In the genomic region with DNA sequence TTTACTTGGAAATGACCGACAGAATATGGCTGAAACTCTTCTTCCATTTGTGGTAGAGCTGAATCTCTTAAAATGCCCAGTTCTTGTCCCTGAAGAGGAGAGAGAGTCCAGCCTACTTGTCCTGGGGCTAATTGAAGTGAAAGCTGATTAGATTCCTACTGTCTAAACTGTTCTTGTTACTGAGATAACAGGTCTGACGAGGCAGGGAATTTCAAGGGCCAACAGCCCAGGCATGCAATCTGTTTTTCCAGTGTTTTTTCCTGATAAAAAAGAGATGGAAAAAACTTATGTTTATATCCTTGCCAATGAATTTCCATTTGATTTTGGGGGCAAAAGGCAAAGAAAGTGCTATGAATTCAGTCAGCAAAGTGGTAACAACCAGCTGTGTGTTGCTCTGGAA, we compare ENCODE assay signal across 24 cellular contexts.
"Had no signal": no experiment of that assay in that cellular context is flagged by ENCODE, and none has a peak within 500 bp of the region (broad histone marks: within the 10 kb centered on the region; RNA-seq: fewer than 3 reads in every experiment).

No MANE protein-coding gene starts in this region.

- ATAC-seq: activated CD4-positive, alpha-beta T cell treated with anti-CD3 and anti-CD28 coated beads for 36 hours; activated T-helper 17 cell treated with anti-CD3 and anti-CD28 coated beads, Interleukin-2, amount 50 U/mL, for 72 hours; T-cell had no signal

- H3K4me3 ChIP-seq: PC-9 had no signal

- H3K27ac Mint-ChIP-seq: activated CD4-positive, alpha-beta memory T cell treated with anti-CD3 and anti-CD28 coated beads, Interleukin-2, amount 10 ng/mL, durations not matched to agents 7 days and 5 days; activated CD4-positive, alpha-beta T cell treated with anti-CD3 and anti-CD28 coated beads for 36 hours; activated naive CD4-positive, alpha-beta T cell treated with anti-CD3 and anti-CD28 coated beads for 36 hours; activated naive CD8-positive, alpha-beta T cell; activated T-helper 17 cell treated with anti-CD3 and anti-CD28 coated beads, Interleukin-2, amount 50 U/mL, for 72 hours; T-cell had no signal

- H3K36me3 ChIP-seq: brain microvascular endothelial cell had no signal

- H3K27me3 Mint-ChIP-seq: activated CD4-positive, alpha-beta memory T cell treated with anti-CD3 and anti-CD28 coated beads, Interleukin-2, amount 10 ng/mL, durations not matched to agents 7 days and 5 days; activated CD4-positive, alpha-beta T cell treated with anti-CD3 and anti-CD28 coated beads for 36 hours; activated naive CD8-positive, alpha-beta T cell; activated T-helper 17 cell treated with anti-CD3 and anti-CD28 coated beads, Interleukin-2, amount 50 U/mL, for 72 hours; T-cell had no signal

- H3K9me3 Mint-ChIP-seq: activated naive CD4-positive, alpha-beta T cell treated with anti-CD3 and anti-CD28 coated beads for 36 hours; activated T-helper 17 cell treated with anti-CD3 and anti-CD28 coated beads, Interleukin-2, amount 50 U/mL, for 72 hours; T-cell had no signal

- H2AFZ ChIP-seq: PC-9 had no signal

- H3K4me2 ChIP-seq: PC-9 had no signal

- H3K27me3 ChIP-seq: brain microvascular endothelial cell had no signal

- H3K4me3 Mint-ChIP-seq: activated CD4-positive, alpha-beta memory T cell treated with anti-CD3 and anti-CD28 coated beads, Interleukin-2, amount 10 ng/mL, durations not matched to agents 7 days and 5 days; activated CD4-positive, alpha-beta T cell treated with anti-CD3 and anti-CD28 coated beads for 36 hours; activated naive CD4-positive, alpha-beta T cell treated with anti-CD3 and anti-CD28 coated beads for 36 hours; activated naive CD8-positive, alpha-beta T cell; activated T-helper 17 cell treated with anti-CD3 and anti-CD28 coated beads, Interleukin-2, amount 50 U/mL, for 72 hours; T-cell had no signal

- H3K36me3 Mint-ChIP-seq: T-cell had no signal

- H3K27ac ChIP-seq: brain microvascular endothelial cell, PC-9, VCaP had no signal

- DNase-seq: activated CD4-positive, alpha-beta memory T cell treated with anti-CD3 and anti-CD28 coated beads, Interleukin-2, amount 10 ng/mL, durations not matched to agents 7 days and 5 days; activated CD4-positive, alpha-beta T cell treated with anti-CD3 and anti-CD28 coated beads for 36 hours; activated CD4-positive, alpha-beta T cell treated with anti-CD3 and anti-CD28 coated beads, Interleukin-2, amount 50 U/mL, for 1 hour; activated gamma-delta T cell; activated naive CD4-positive, alpha-beta T cell treated with anti-CD3 and anti-CD28 coated beads for 36 hours; activated T-cell treated with anti-CD3 and anti-CD28 coated beads for 4 hours; activated T-cell treated with anti-CD3 and anti-CD28 coated beads, Interleukin-2, amount 50 U/mL, for 48 hours; brain microvascular endothelial cell; Karpas-422; NCI-H1105; NCI-H1436; NCI-H1694 treated with DMSO at 0.1 percent for 48 hours; NCI-H2029 treated with DMSO at 0.1 percent for 48 hours; NCI-H345; NCI-H510A; NCI-H526 treated with DMSO at 0.1 percent for 48 hours; PC-9; SHP77 treated with DMSO at 0.1 percent for 48 hours; T-cell; T-helper 2 cell; T1000 had no signal
